Comparison of ENCODE assay signal across 8 cellular contexts in genomic region chr2:219452361-219453317, GRCh38. TPM values are rescaled to one million over a fixed set of nuclear protein-coding genes. Genes with fewer than 3 reads are reported as not detected.
DNase-seq lines count a peak whose midpoint lies in the region; ATAC-seq and TF ChIP-seq lines count a peak whose summit lies in the region.

No MANE protein-coding gene starts in this region.

- H3K9me3 ChIP-seq in SJCRH30 (replicated peaks) (no peaks in the 10 kb centered on the region), prostate gland (no peaks in the 10 kb centered on the region)

- TF ChIP-seq POLR2A in prostate gland (IDR thresholded peaks at IDR 0.05): no peak

- H3K27ac Mint-ChIP-seq in endothelial cell (ENCODE audit: unreplicated experiment): no peak overlapping the region
- no peak overlapping the region for H3K27ac Mint-ChIP-seq in stimulated activated memory B cell treated with anti-CD40 and anti-IgM and Interleukin-4, amounts not matched to agents 10 μg/mL and 1 μg/mL and 100 μg/mL, for 72 hours

- peaks cover 16% of the 10 kb centered on the region for H3K27me3 Mint-ChIP-seq in endothelial cell (ENCODE audit: unreplicated experiment)
- peaks cover 62% of the 10 kb centered on the region for H3K27me3 Mint-ChIP-seq in stimulated activated memory B cell treated with anti-CD40 and anti-IgM and Interleukin-4, amounts not matched to agents 10 μg/mL and 1 μg/mL and 100 μg/mL, for 72 hours

- no peaks in the 10 kb centered on the region for H3K9me3 Mint-ChIP-seq in endothelial cell (ENCODE audit: unreplicated experiment)
- H3K9me3 Mint-ChIP-seq in stimulated activated memory B cell treated with anti-CD40 and anti-IgM and Interleukin-4, amounts not matched to agents 10 μg/mL and 1 μg/mL and 100 μg/mL, for 72 hours: no peaks in the 10 kb centered on the region

- no peak overlapping the region for H3K4me3 ChIP-seq in SJCRH30
- H3K4me3 ChIP-seq in prostate gland: no peak overlapping the region

- TF ChIP-seq CTCF in foreskin keratinocyte (conservative IDR thresholded peaks at IDR 0.05) (no peak), prostate gland (IDR thresholded peaks at IDR 0.05) (no peak), endothelial cell (IDR thresholded peaks at IDR 0.05; ENCODE audit: unreplicated experiment) (no peak)

- peak; percentile 97 for ATAC-seq in foreskin keratinocyte
- ATAC-seq in stimulated activated memory B cell treated with anti-CD40 and anti-IgM and Interleukin-4, amounts not matched to agents 10 μg/mL and 1 μg/mL and 100 μg/mL, for 72 hours: no peak

- peaks cover 4% of the 10 kb centered on the region for H3K36me3 Mint-ChIP-seq in endothelial cell (ENCODE audit: low read depth, unreplicated experiment)
- H3K36me3 Mint-ChIP-seq in stimulated activated memory B cell treated with anti-CD40 and anti-IgM and Interleukin-4, amounts not matched to agents 10 μg/mL and 1 μg/mL and 100 μg/mL, for 72 hours: no peaks in the 10 kb centered on the region

- H3K4me1 ChIP-seq in SJCRH30 (peaks cover 33% of the 10 kb centered on the region), foreskin keratinocyte (peaks cover 3% of the 10 kb centered on the region), prostate gland (replicated peaks) (peaks cover 5% of the 10 kb centered on the region)

- peak; percentile 94 for DNase-seq in DMS 273 (lab: John Stamatoyannopoulos, UW; ENCODE audit: unreplicated experiment)
- peak; percentile 91 to 93 for DNase-seq in SJCRH30
- peak; percentile 93 to 97 for DNase-seq in foreskin keratinocyte
- DNase-seq in prostate gland (ENCODE audit: low spot score): peak; percentile 53
- no peak for DNase-seq in endothelial cell (ENCODE audit: low spot score)
- no peak for DNase-seq in activated CD4-positive, alpha-beta T cell treated with anti-CD3 and anti-CD28 coated beads, Interleukin-2, amount 50 U/mL, for 4 hours
- DNase-seq in central memory CD4-positive, alpha-beta T cell: no peak

- H3K4me1 Mint-ChIP-seq in endothelial cell (ENCODE audit: unreplicated experiment): no peaks in the 10 kb centered on the region
- H3K4me1 Mint-ChIP-seq in stimulated activated memory B cell treated with anti-CD40 and anti-IgM and Interleukin-4, amounts not matched to agents 10 μg/mL and 1 μg/mL and 100 μg/mL, for 72 hours: peaks cover 12% of the 10 kb centered on the region

- H3K4me3 Mint-ChIP-seq in endothelial cell (ENCODE audit: unreplicated experiment): no peak overlapping the region
- no peak overlapping the region for H3K4me3 Mint-ChIP-seq in stimulated activated memory B cell treated with anti-CD40 and anti-IgM and Interleukin-4, amounts not matched to agents 10 μg/mL and 1 μg/mL and 100 μg/mL, for 72 hours

- WGBS in prostate gland: 46% methylated on average over 23 of the region's 23 CpGs

- H3K27ac ChIP-seq in SJCRH30 (peak overlapping the region; percentile 62), foreskin keratinocyte (peak overlapping the region; percentile 50), prostate gland (peak overlapping the region; percentile 64 to 68)

- H3K36me3 ChIP-seq in SJCRH30 (peaks cover 2% of the 10 kb centered on the region; the same call in 1 of the 2 replicates), prostate gland (no peaks in the 10 kb centered on the region)

- H3K27me3 ChIP-seq in SJCRH30 (no peaks in the 10 kb centered on the region), foreskin keratinocyte (no peaks in the 10 kb centered on the region), prostate gland (replicated peaks; ENCODE audit: insufficient read depth) (no peaks in the 10 kb centered on the region)

- intact Hi-C loops in prostate gland (cut with DNase I): loop anchor here (5.0 kb wide), 1 partner anchor 45 kb away; no protein-coding TSS in a partner anchor

RNA-seq across cellular contexts. Expression of gene SPEG, which starts 18.0 kb away (rescaled TPM):
- 21.3 and 26.2 TPM in 2 replicates for total RNA-seq in SJCRH30 (2014; rRNA removed; shearing (Covaris generic))
- 24.9 and 32.6 TPM in 2 replicates for total RNA-seq in foreskin keratinocyte
- 27.4 and 28.7 TPM in 2 replicates for polyA plus RNA-seq in foreskin keratinocyte
- 10 to 100 TPM; 30.7 to 53.4 TPM for total RNA-seq in prostate gland
- 6.1 TPM for total RNA-seq in endothelial cell (ENCODE audit: unreplicated experiment)

RNA-seq across cellular contexts. Expression of gene DES, which starts 34.5 kb away (rescaled TPM):
- total RNA-seq in SJCRH30 (2014; rRNA removed; shearing (Covaris generic)): 331 and 376 TPM in 2 replicates
- total RNA-seq in foreskin keratinocyte (not detected in 2 replicates), prostate gland (1,000 to 10,000 TPM; 1,584 to 1,742 TPM), endothelial cell (ENCODE audit: unreplicated experiment) (0.10 TPM)
- polyA plus RNA-seq in foreskin keratinocyte: 0.03 TPM in 1 of 2 replicates, not detected in the other

RNA-seq across cellular contexts. Expression of gene GMPPA, which starts 46.1 kb away (rescaled TPM):
- total RNA-seq in SJCRH30 (2014; rRNA removed; shearing (Covaris generic)): 21.9 and 22.1 TPM in 2 replicates
- total RNA-seq in foreskin keratinocyte (55.4 and 62.6 TPM in 2 replicates), prostate gland (10 to 100 TPM; 41.2 to 53.8 TPM), endothelial cell (ENCODE audit: unreplicated experiment) (30.2 TPM)
- polyA plus RNA-seq in foreskin keratinocyte: 64.7 and 74.8 TPM in 2 replicates

Comparison
In these comparisons a context has a peak if more than half of its experiments do, and no peak if none do; other contexts are left out.
1. DNase-seq: peak in DMS 273 (single experiment), SJCRH30 (2 of 2), foreskin keratinocyte (2 of 2) and prostate gland (single experiment); none in endothelial cell (single experiment), activated CD4-positive, alpha-beta T cell treated with anti-CD3 and anti-CD28 coated beads, Interleukin-2, amount 50 U/mL, for 4 hours (0 of 2) and central memory CD4-positive, alpha-beta T cell (single experiment).
2. RNA of gene DES, which starts 34.5 kb away (total RNA-seq): 1,584 to 1,742 TPM in prostate gland and 331 to 376 TPM in SJCRH30; 0.10 TPM in endothelial cell (single experiment) and not detected in foreskin keratinocyte; every median in the first group is over 100 times any median in the second.
3. Peak in every context shown above with its lines, with median percentiles within 50 percentile points of each other: H3K27ac ChIP-seq.